8 cellular contexts compared by ENCODE assay signal in the genomic region with DNA sequence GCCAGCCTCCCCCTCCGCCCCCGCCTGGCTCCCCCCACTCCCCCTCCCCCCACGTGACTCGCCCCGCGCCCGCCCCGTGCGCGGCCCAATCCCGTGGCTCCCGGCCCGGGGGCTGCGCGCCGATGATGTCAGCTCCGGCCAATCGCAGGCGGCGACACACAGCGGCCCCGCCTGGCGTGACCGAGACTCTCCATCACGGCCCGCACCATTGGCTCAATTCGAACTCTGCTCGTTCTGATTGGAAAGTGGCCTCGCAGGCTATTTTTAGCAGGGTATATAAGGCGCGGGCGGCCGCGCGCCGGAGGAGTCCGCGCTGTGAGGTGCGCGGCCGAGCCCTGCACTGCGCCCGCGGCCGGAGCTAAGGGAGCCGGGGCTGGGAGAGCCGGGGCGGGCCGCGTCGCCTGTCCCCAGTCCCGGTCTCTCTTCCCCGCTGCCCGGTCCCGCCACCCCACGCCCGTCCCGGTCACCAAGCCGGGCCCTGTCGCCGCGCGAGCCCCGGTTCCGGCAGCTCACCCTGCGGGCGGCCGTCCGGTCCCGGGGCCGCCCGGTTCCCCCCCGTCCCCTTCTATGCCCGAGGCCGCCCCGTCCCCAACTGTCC. TPM values are rescaled to one million over a fixed set of nuclear protein-coding genes. Genes with fewer than 3 reads are reported as not detected.
DNase-seq lines count a peak whose midpoint lies in the region; ATAC-seq, FAIRE-seq and TF ChIP-seq lines count a peak whose summit lies in the region.

No MANE protein-coding gene starts in this region.

- H3K4me1 ChIP-seq in fibroblast of lung (ENCODE audit: control insufficient read depth, extremely low read depth, insufficient read depth, low read length), result no peaks in the 10 kb centered on the region

- H3K27ac Mint-ChIP-seq in activated T-helper 17 cell treated with anti-CD3 and anti-CD28 coated beads, Interleukin-2, amount 50 U/mL, for 72 hours, result peak overlapping the region; percentile 100
- H3K27ac Mint-ChIP-seq in natural killer cell, result peak overlapping the region; percentile 100

- TF ChIP-seq POLR2A in H54 (IDR thresholded peaks at IDR 0.05; ENCODE audit: low read depth, low read length), result peak; percentile 86

- H3K4me2 ChIP-seq in fibroblast of lung (ENCODE audit: extremely low read depth, insufficient read depth, low read length), result peak overlapping the region; percentile 98

- H4K20me1 ChIP-seq in fibroblast of lung (ENCODE audit: control insufficient read depth, extremely low read depth, insufficient read depth, low read length), result peaks cover 4% of the 10 kb centered on the region

- no peak for FAIRE-seq in H54 (lab: Jason Lieb, UNC)

- H3K4me3 Mint-ChIP-seq in activated T-helper 17 cell treated with anti-CD3 and anti-CD28 coated beads, Interleukin-2, amount 50 U/mL, for 72 hours, result peak overlapping the region; percentile 98
- peak overlapping the region; percentile 99 for H3K4me3 Mint-ChIP-seq in natural killer cell

- H3K36me3 ChIP-seq in fibroblast of lung (ENCODE audit: control insufficient read depth, insufficient read depth, low read length), result peaks cover 18% of the 10 kb centered on the region

- peak; percentile 75 for ATAC-seq in activated T-helper 17 cell treated with anti-CD3 and anti-CD28 coated beads, Interleukin-2, amount 50 U/mL, for 72 hours (replicated peaks)
- ATAC-seq in natural killer cell, result peak; percentile 64 to 88 (median 76)

- peak overlapping the region; percentile 99 for H3K27ac ChIP-seq in fibroblast of lung (ENCODE audit: insufficient read depth, low read length)

- H2AFZ ChIP-seq in fibroblast of lung (ENCODE audit: low read length), result no peak overlapping the region

- DNase-seq in ELR (ENCODE audit: low read depth) (peak; percentile 97), H54 (ENCODE audit: insufficient read length, low spot score) (peak; percentile 70), LNCaP clone FGC (ENCODE audit: low read depth) (peak; percentile 89), RPMI7951 (ENCODE audit: low read depth) (peak; percentile 97), fibroblast of lung (ENCODE audit: low read depth in 2 of 2) (peak; percentile 92 to 98), natural killer cell (peak; percentile 100)
- peak; percentile 98 to 99 (median 99) for DNase-seq in stimulated activated naive CD4-positive, alpha-beta T cell (lab: John Stamatoyannopoulos, UW)

- H3K4me1 Mint-ChIP-seq in activated T-helper 17 cell treated with anti-CD3 and anti-CD28 coated beads, Interleukin-2, amount 50 U/mL, for 72 hours, result peaks cover 26% of the 10 kb centered on the region
- H3K4me1 Mint-ChIP-seq in natural killer cell, result peaks cover 49 to 56% of the 10 kb centered on the region in 2 donors

- H3K9me3 ChIP-seq in fibroblast of lung (ENCODE audit: control insufficient read depth, insufficient read depth, low read depth, low read length), result no peaks in the 10 kb centered on the region

- peak overlapping the region; percentile 98 for H3K9ac ChIP-seq in fibroblast of lung (ENCODE audit: insufficient read depth, low read length)

- H3K4me3 ChIP-seq in LNCaP clone FGC (ENCODE audit: low read depth, low read length) (peak overlapping the region; percentile 76), fibroblast of lung (replicated peaks in 1 of 4; ENCODE audit: control extremely low read depth in 1 of 4, insufficient read depth in 1 of 4, low read depth in 3 of 4, low read length in 4 of 4) (peak overlapping the region; percentile 62 to 98 (median 72))

- peaks cover 50% of the 10 kb centered on the region for H3K79me2 ChIP-seq in fibroblast of lung (ENCODE audit: control insufficient read depth, insufficient read depth, low read length)

- H3K9me3 Mint-ChIP-seq in activated T-helper 17 cell treated with anti-CD3 and anti-CD28 coated beads, Interleukin-2, amount 50 U/mL, for 72 hours, result no peaks in the 10 kb centered on the region
- no peaks in the 10 kb centered on the region for H3K9me3 Mint-ChIP-seq in natural killer cell

- H3K27me3 Mint-ChIP-seq in activated T-helper 17 cell treated with anti-CD3 and anti-CD28 coated beads, Interleukin-2, amount 50 U/mL, for 72 hours, result no peaks in the 10 kb centered on the region
- H3K27me3 Mint-ChIP-seq in natural killer cell (ENCODE audit: low read depth in 2 of 2), result peaks cover 0 to 8% of the 10 kb centered on the region in 2 donors

- no peaks in the 10 kb centered on the region for H3K27me3 ChIP-seq in fibroblast of lung (ENCODE audit: control insufficient read depth, insufficient read depth, low read length)

- TF ChIP-seq CTCF in LNCaP clone FGC (IDR thresholded peaks at IDR 0.05; ENCODE audit: control insufficient read depth, extremely low read depth, insufficient read depth) (no peak), fibroblast of lung (conservative IDR thresholded peaks at IDR 0.05 in 1 of 2, IDR thresholded peaks at IDR 0.05 in 1 of 2; ENCODE audit: low read depth in 1 of 2, low read length in 2 of 2) (no peak), natural killer cell (IDR thresholded peaks at IDR 0.05) (no peak)

- intact Hi-C loops in natural killer cell (cut with micrococcal nuclease), result loop anchor here (1.0 to 2.0 kb wide), 2 partner anchors 19 to 89 kb away; no protein-coding TSS in a partner anchor

- H3K36me3 Mint-ChIP-seq in activated T-helper 17 cell treated with anti-CD3 and anti-CD28 coated beads, Interleukin-2, amount 50 U/mL, for 72 hours (ENCODE audit: low read depth), result peaks cover 67% of the 10 kb centered on the region
- H3K36me3 Mint-ChIP-seq in natural killer cell, result peaks cover 37% of the 10 kb centered on the region

RNA-seq across cellular contexts. Expression of gene KLF6, which starts 0.3 kb away (rescaled TPM):
- total RNA-seq in RPMI7951 (2014; rRNA removed; shearing (Covaris generic)), result 20.3 and 23.3 TPM in 2 replicates
- total RNA-seq in activated T-helper 17 cell treated with anti-CD3 and anti-CD28 coated beads, Interleukin-2, amount 50 U/mL, for 72 hours, result 100 to 1,000 TPM; 163 to 201 TPM
- total RNA-seq in fibroblast of lung (39.0 and 96.1 TPM in 2 replicates), natural killer cell (1,000 to 10,000 TPM; 1,044 to 1,768 (median 1,056) TPM)
- 105 and 140 TPM in 2 replicates for polyA plus RNA-seq in fibroblast of lung
- 81.6 and 107 TPM in 2 replicates for polyA plus RNA-seq in fibroblast of lung (2012)
- 181 and 546 TPM in 2 replicates for polyA minus RNA-seq in fibroblast of lung (ENCODE audit: low replicate concordance)

Comparison
In these comparisons a context has a peak if more than half of its experiments do, and no peak if none do; other contexts are left out.
1. Peak in every context shown above with its lines: DNase-seq, ATAC-seq, H3K4me3 ChIP-seq and H3K27ac ChIP-seq.
2. RNA of gene KLF6, which starts 0.3 kb away (total RNA-seq): 1,044 to 1,768 TPM in natural killer cell; 163 to 201 TPM in activated T-helper 17 cell treated with anti-CD3 and anti-CD28 coated beads, Interleukin-2, amount 50 U/mL, for 72 hours, 39.0 to 96.1 TPM in fibroblast of lung and 20.3 to 23.3 TPM in RPMI7951; every median in the first group is over 4 times any median in the second.